Comparison of ENCODE assay signal across 19 cellular contexts in the genomic region with DNA sequence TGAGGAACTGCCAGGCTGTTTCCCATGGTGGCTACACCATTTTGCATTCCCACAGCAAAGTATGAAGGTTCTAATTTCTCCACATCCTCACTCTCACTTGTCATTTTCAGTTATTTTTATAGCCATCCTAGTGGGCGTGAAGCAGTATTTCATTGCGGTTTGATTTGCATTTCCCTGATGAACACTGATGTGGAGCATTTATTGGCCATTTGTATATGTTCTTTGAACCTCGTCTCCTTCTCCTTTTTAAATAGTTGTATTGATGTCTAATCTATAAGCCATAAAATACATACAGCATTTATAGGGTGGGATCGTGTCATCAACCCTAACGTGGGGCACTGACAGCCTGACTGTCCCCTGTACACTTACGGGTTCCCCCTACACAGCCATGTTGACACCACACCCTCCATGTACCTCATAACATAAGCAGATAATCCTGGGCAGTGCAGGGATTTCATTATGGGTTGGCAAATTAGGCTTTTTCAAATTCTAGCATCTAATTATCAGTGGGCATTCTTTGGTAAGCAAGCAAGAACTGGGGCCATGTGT. TPM values are rescaled to one million over a fixed set of nuclear protein-coding genes. Genes with fewer than 3 reads are reported as not detected.
A peak's percentile ranks its signal among the peaks of the same experiment; 100 is the strongest.
DNase-seq lines count a peak whose midpoint lies in the region; ATAC-seq, FAIRE-seq and TF ChIP-seq lines count a peak whose summit lies in the region.
"Had no signal": no experiment of that assay in that cellular context is flagged by ENCODE, and none has a peak within 500 bp of the region (broad histone marks: within the 10 kb centered on the region; RNA-seq: fewer than 3 reads in every experiment).

No MANE protein-coding gene starts in this region.

- FAIRE-seq in A549 (lab: Jason Lieb, UNC) (no peak), HepG2 (lab: Jason Lieb, UNC) (no peak)
- FAIRE-seq: G401.6 had no signal

- no peak for TF ChIP-seq RAD21 in A549 (conservative IDR thresholded peaks at IDR 0.05 in 1 of 2, IDR thresholded peaks at IDR 0.05 in 1 of 2)
- TF ChIP-seq RAD21 in HepG2 (CRISPR knock-in tag; IDR thresholded peaks at IDR 0.05), result no peak

- no peak for DNase-seq in A549 (ENCODE audit: low read depth in 1 of 2, low spot score in 1 of 2)
- DNase-seq in activated B cell treated with CpG ODN at 0.5 μM for 24 hours, result no peak
- DNase-seq in memory B cell (ENCODE audit: low spot score in 2 of 2), result no peak
- DNase-seq in effector memory CD8-positive, alpha-beta T cell, result no peak
- no peak for DNase-seq in HepG2 (ENCODE audit: low spot score)
- no peak for DNase-seq in retina
- DNase-seq: 8988T; ACHN; CD4-positive, alpha-beta memory T cell; DMS79; EL; GM23248; H7; IMR-90; KG1 had no signal

- H3K4me1 Mint-ChIP-seq in IgD-negative memory B cell (peaks cover 9 to 20% (median 10%) of the 10 kb centered on the region in 3 donors), activated B cell treated with CpG ODN at 0.5 μM for 24 hours (peaks cover 25% of the 10 kb centered on the region), memory B cell (peaks cover 8% of the 10 kb centered on the region)
- H3K4me1 Mint-ChIP-seq in effector memory CD8-positive, alpha-beta T cell (ENCODE audit: low read depth in 2 of 2), result no peaks in the 10 kb centered on the region
- H3K4me1 Mint-ChIP-seq: CD4-positive, alpha-beta memory T cell had no signal

- H3K36me3 Mint-ChIP-seq in IgD-negative memory B cell (peaks cover 2% of the 10 kb centered on the region), activated B cell treated with CpG ODN at 0.5 μM for 24 hours (ENCODE audit: low read depth) (no peaks in the 10 kb centered on the region), memory B cell (no peaks in the 10 kb centered on the region)
- H3K36me3 Mint-ChIP-seq in effector memory CD8-positive, alpha-beta T cell (ENCODE audit: insufficient read depth), result no peaks in the 10 kb centered on the region
- H3K36me3 Mint-ChIP-seq: CD4-positive, alpha-beta memory T cell had no signal

- CTCF ChIA-PET in A549 (lab: Yijun Ruan, JAX) (interaction anchor here (3.7 to 5.5 kb wide), 2 partner anchors 11 to 12 kb away, joined by 33 to 70 read pairs; a partner anchor contains a TSS), activated B cell treated with CpG ODN at 0.5 μM for 24 hours (lab: Charles Lee) (no interaction called here), HepG2 (lab: Yijun Ruan, JAX; ENCODE audit: low intra/inter-chr PET ratio, low total read pairs) (no interaction called here)

- H3K4me3 Mint-ChIP-seq in IgD-negative memory B cell, result peak overlapping the region in 3 of 4 donors; percentile 37 to 65 (median 38)
- H3K4me3 Mint-ChIP-seq in activated B cell treated with CpG ODN at 0.5 μM for 24 hours, result no peak overlapping the region
- no peak overlapping the region for H3K4me3 Mint-ChIP-seq in memory B cell
- no peak overlapping the region for H3K4me3 Mint-ChIP-seq in effector memory CD8-positive, alpha-beta T cell
- H3K4me3 Mint-ChIP-seq: CD4-positive, alpha-beta memory T cell had no signal

- in situ Hi-C loops in HepG2 (cut with HindIII; ENCODE audit: extremely low pct_ligation_motif_present, low pct_unique_long_range_greater_than_20kb), result no loop called here

- H4K20me1 ChIP-seq in HepG2 (ENCODE audit: insufficient read depth, low read length), result no peaks in the 10 kb centered on the region

- peaks cover 5% of the 10 kb centered on the region for H3K27me3 Mint-ChIP-seq in IgD-negative memory B cell
- H3K27me3 Mint-ChIP-seq in activated B cell treated with CpG ODN at 0.5 μM for 24 hours, result no peaks in the 10 kb centered on the region
- peaks cover 3% of the 10 kb centered on the region for H3K27me3 Mint-ChIP-seq in memory B cell
- peaks cover 23 to 24% of the 10 kb centered on the region in 2 donors for H3K27me3 Mint-ChIP-seq in effector memory CD8-positive, alpha-beta T cell

- H3K36me3 ChIP-seq in HepG2 (replicated peaks in 1 of 2; ENCODE audit: control insufficient read depth in 1 of 2, insufficient read depth in 2 of 2, low read length in 2 of 2), result no peaks in the 10 kb centered on the region

- TF ChIP-seq CTCF in A549 (IDR thresholded peaks at IDR 0.05) (no peak), activated B cell treated with CpG ODN at 0.5 μM for 24 hours (IDR thresholded peaks at IDR 0.05) (no peak), HepG2 (CRISPR knock-in tag; IDR thresholded peaks at IDR 0.05) (no peak)

- H3K4me1 ChIP-seq in A549 (no peaks in the 10 kb centered on the region), HepG2 (ENCODE audit: insufficient read depth, low read length) (peaks cover 15% of the 10 kb centered on the region; the same call in 1 of the 2 replicates)

- WGBS in A549 (ENCODE audit: missing lambda C conversion rate), result 17% methylated on average over 6 of the region's 6 CpGs
- WGBS in HepG2 (ENCODE audit: low lambda C conversion rate), result 32% methylated on average over 6 of the region's 6 CpGs

- H3K27ac Mint-ChIP-seq in IgD-negative memory B cell (no peak overlapping the region), activated B cell treated with CpG ODN at 0.5 μM for 24 hours (no peak overlapping the region), memory B cell (no peak overlapping the region)
- no peak overlapping the region for H3K27ac Mint-ChIP-seq in effector memory CD8-positive, alpha-beta T cell
- H3K27ac Mint-ChIP-seq: CD4-positive, alpha-beta memory T cell had no signal

- intact Hi-C loops in activated B cell treated with CpG ODN at 0.5 μM for 24 hours (cut with micrococcal nuclease), result no loop called here
- intact Hi-C loops in HepG2 (cut with micrococcal nuclease; ENCODE audit: unreplicated experiment), result no loop called here

- POLR2A ChIA-PET in A549 (lab: Yijun Ruan, JAX) (interaction anchor here (1.2 to 1.7 kb wide), 2 partner anchors 11 to 13 kb away, joined by 6 to 9 read pairs; a partner anchor contains a TSS), activated B cell treated with CpG ODN at 0.5 μM for 24 hours (lab: Charles Lee) (interaction anchor here (1.7 to 2.7 kb wide), 2 partner anchors 11 to 13 kb away, joined by 3 to 13 read pairs; a partner anchor contains a TSS), HepG2 (lab: Yijun Ruan, JAX) (interaction anchor here (1.2 to 1.9 kb wide), 2 partner anchors 12 to 17 kb away, joined by 3 to 8 read pairs; a partner anchor contains a TSS)

- no peak overlapping the region for H3K9ac ChIP-seq in HepG2 (ENCODE audit: insufficient read depth, low read depth, low read length)
- H3K9ac ChIP-seq: GM23248 had no signal

- no peaks in the 10 kb centered on the region; a peak in 1 of 5 replicates for H3K27me3 ChIP-seq in HepG2 (ENCODE audit: control insufficient read depth in 1 of 2, insufficient read depth in 2 of 2, low read length in 2 of 2)

- H3K4me3 ChIP-seq in A549 (no peak overlapping the region), HepG2 (replicated peaks in 1 of 3; ENCODE audit: insufficient read depth in 1 of 3, low read depth in 2 of 3, low read length in 3 of 3) (no peak overlapping the region)
- H3K4me3 ChIP-seq: GM23248 had no signal

- no peaks in the 10 kb centered on the region for H3K9me3 ChIP-seq in A549
- no peaks in the 10 kb centered on the region for H3K9me3 ChIP-seq in HepG2 (ENCODE audit: low read length)

- H3K9me3 Mint-ChIP-seq in IgD-negative memory B cell (no peaks in the 10 kb centered on the region), activated B cell treated with CpG ODN at 0.5 μM for 24 hours (no peaks in the 10 kb centered on the region), memory B cell (no peaks in the 10 kb centered on the region)
- H3K9me3 Mint-ChIP-seq in effector memory CD8-positive, alpha-beta T cell, result no peaks in the 10 kb centered on the region

- no peak for TF ChIP-seq EP300 in A549 (IDR thresholded peaks at IDR 0.05)
- TF ChIP-seq EP300 in HepG2 (IDR thresholded peaks at IDR 0.05; ENCODE audit: low read depth in 2 of 2, low read length in 2 of 2), result no peak
- no peak for TF ChIP-seq EP300 in HepG2 (CRISPR knock-in tag; IDR thresholded peaks at IDR 0.05; ENCODE audit: borderline replicate concordance)

- H3K79me2 ChIP-seq in HepG2 (ENCODE audit: insufficient read depth, low read length), result no peaks in the 10 kb centered on the region

- H3K4me2 ChIP-seq in A549 (no peak overlapping the region), HepG2 (ENCODE audit: low read depth, low read length) (no peak overlapping the region)

- BruUV-seq in HepG2 (replicated peaks; lab: Mats Ljungman, UMichigan), result no TSS peak

- H2AFZ ChIP-seq in HepG2 (ENCODE audit: low read length), result no peak overlapping the region
- H2AFZ ChIP-seq: GM23248 had no signal

- H3K27ac ChIP-seq in A549 (no peak overlapping the region), HepG2 (ENCODE audit: extremely low read length, insufficient read depth, low read length) (no peak overlapping the region)
- H3K27ac ChIP-seq: C4-2B, GM23248, HL-60 had no signal

- TF ChIP-seq POLR2A in A549 (IDR thresholded peaks at IDR 0.05; ENCODE audit: low read length) (no peak), HepG2 (IDR thresholded peaks at IDR 0.05; ENCODE audit: insufficient read depth in 1 of 2, low read depth in 2 of 2, low read length in 2 of 2) (no peak)

- ATAC-seq in A549 (peak; percentile 18 to 20; a peak in 2 of 6 replicates), activated B cell treated with CpG ODN at 0.5 μM for 24 hours (ENCODE audit: low read depth) (peak; percentile 31), memory B cell (ENCODE audit: low read depth) (peak; percentile 71), HepG2 (no peak)
- no peak for ATAC-seq in effector memory CD8-positive, alpha-beta T cell (replicated peaks)

RNA-seq across cellular contexts. Expression of a gene that starts 11.5 kb away (rescaled TPM):
- polyA plus RNA-seq in A549 (2011; rRNA removed) (6.2 and 6.4 TPM in 2 replicates), A549 (2017; fragmentation: RNase III; extraction: RNeasy Plus Mini Kit Qiagen cat#74134 plus additional on column Dnase treatment) (11.8 to 14.3 TPM (median 13.4 TPM) in 3 replicates), IgD-negative memory B cell (7.6 TPM), HepG2 (2011; rRNA removed) (3.0 and 3.2 TPM in 2 replicates)
- 14.2 and 19.4 TPM in 2 replicates for polyA plus RNA-seq in A549 (2012; cell fraction: cytosol; rRNA removed)
- 28.8 and 41.9 TPM in 2 replicates for polyA plus RNA-seq in A549 (2012; cell fraction: nucleus; rRNA removed)
- 4.7 and 7.5 TPM in 2 replicates for polyA minus RNA-seq in A549 (2011; rRNA and poly(A)+ RNA removed)
- total RNA-seq in activated B cell treated with CpG ODN at 0.5 μM for 24 hours (18.0 and 20.2 TPM in 2 replicates), HepG2 (2016; rRNA removed; fragmentation: Illumina TruSeq; extraction: Trizol) (2.0 and 3.7 TPM in 2 replicates)
- total RNA-seq in HepG2 (2016; cell fraction: cytosol; rRNA removed; fragmentation: Illumina TruSeq; extraction: Trizol; ENCODE audit: low read depth), result 1.0 and 1.1 TPM in 2 replicates
- total RNA-seq in HepG2 (2016; cell fraction: insoluble cytoplasmic fraction; rRNA removed; fragmentation: Illumina TruSeq; extraction: Trizol), result 1.9 and 3.8 TPM in 2 replicates
- 2.8 TPM in 2 replicates for total RNA-seq in HepG2 (2016; cell fraction: membrane; rRNA removed; fragmentation: Illumina TruSeq; extraction: Trizol)
- 2.7 and 3.4 TPM in 2 replicates for total RNA-seq in HepG2 (2016; cell fraction: nucleus; rRNA removed; fragmentation: Illumina TruSeq; extraction: Trizol)
- 1.7 and 2.6 TPM in 2 replicates for polyA plus RNA-seq in HepG2 (2011; cell fraction: cytosol; rRNA removed)
- polyA plus RNA-seq in HepG2 (2011; cell fraction: nucleus; rRNA removed), result 10.2 and 12.2 TPM in 2 replicates
- polyA plus RNA-seq in HepG2 (2012), result 2.7 and 4.2 TPM in 2 replicates
- polyA plus RNA-seq in HepG2 (2016; cell fraction: cytosol; fragmentation: Illumina TruSeq; extraction: Trizol; ENCODE audit: low read depth), result 0.78 and 0.83 TPM in 2 replicates
- 3.5 and 3.8 TPM in 2 replicates for polyA plus RNA-seq in HepG2 (2016; cell fraction: insoluble cytoplasmic fraction; fragmentation: Illumina TruSeq; extraction: Trizol; ENCODE audit: low read depth)
- 2.0 and 2.4 TPM in 2 replicates for polyA plus RNA-seq in HepG2 (2016; cell fraction: membrane; fragmentation: Illumina TruSeq; extraction: Trizol; ENCODE audit: low read depth)
- polyA plus RNA-seq in HepG2 (2016; cell fraction: nucleus; fragmentation: Illumina TruSeq; extraction: Trizol; ENCODE audit: insufficient read depth, low read depth), result 6.2 and 6.8 TPM in 2 replicates
- polyA minus RNA-seq in HepG2 (2011; rRNA and poly(A)+ RNA removed; ENCODE audit: low replicate concordance), result 6.6 and 8.8 TPM in 2 replicates
- 2.9 and 3.8 TPM in 2 replicates for polyA minus RNA-seq in HepG2 (2011; cell fraction: cytosol; rRNA and poly(A)+ RNA removed)
- 7.0 and 7.3 TPM in 2 replicates for polyA minus RNA-seq in HepG2 (2011; cell fraction: nucleus; rRNA and poly(A)+ RNA removed)

RNA-seq across cellular contexts. Expression of a gene that starts 12.7 kb away (rescaled TPM):
- 576 and 735 TPM in 2 replicates for polyA plus RNA-seq in A549 (2011; rRNA removed)
- 1,530 and 1,851 TPM in 2 replicates for polyA plus RNA-seq in A549 (2012; cell fraction: cytosol; rRNA removed)
- 2,680 and 4,180 TPM in 2 replicates for polyA plus RNA-seq in A549 (2012; cell fraction: nucleus; rRNA removed)
- polyA plus RNA-seq in A549 (2017; fragmentation: RNase III; extraction: RNeasy Plus Mini Kit Qiagen cat#74134 plus additional on column Dnase treatment), result 656 to 743 TPM (median 666 TPM) in 3 replicates
- polyA minus RNA-seq in A549 (2011; rRNA and poly(A)+ RNA removed), result 1,927 and 2,378 TPM in 2 replicates
- 38.9 TPM for polyA plus RNA-seq in IgD-negative memory B cell
- 380 and 407 TPM in 2 replicates for total RNA-seq in activated B cell treated with CpG ODN at 0.5 μM for 24 hours
- 302 and 361 TPM in 2 replicates for total RNA-seq in HepG2 (2016; rRNA removed; fragmentation: Illumina TruSeq; extraction: Trizol)
- total RNA-seq in HepG2 (2016; cell fraction: cytosol; rRNA removed; fragmentation: Illumina TruSeq; extraction: Trizol; ENCODE audit: low read depth), result 29.3 and 34.8 TPM in 2 replicates
- total RNA-seq in HepG2 (2016; cell fraction: insoluble cytoplasmic fraction; rRNA removed; fragmentation: Illumina TruSeq; extraction: Trizol), result 282 and 373 TPM in 2 replicates
- total RNA-seq in HepG2 (2016; cell fraction: membrane; rRNA removed; fragmentation: Illumina TruSeq; extraction: Trizol), result 118 and 119 TPM in 2 replicates
- total RNA-seq in HepG2 (2016; cell fraction: nucleus; rRNA removed; fragmentation: Illumina TruSeq; extraction: Trizol), result 266 and 307 TPM in 2 replicates
- 439 and 461 TPM in 2 replicates for polyA plus RNA-seq in HepG2 (2011; rRNA removed)
- polyA plus RNA-seq in HepG2 (2011; cell fraction: cytosol; rRNA removed), result 192 and 284 TPM in 2 replicates
- 913 and 1,149 TPM in 2 replicates for polyA plus RNA-seq in HepG2 (2011; cell fraction: nucleus; rRNA removed)
- polyA plus RNA-seq in HepG2 (2012), result 400 and 525 TPM in 2 replicates
- 31.8 and 43.0 TPM in 2 replicates for polyA plus RNA-seq in HepG2 (2016; cell fraction: cytosol; fragmentation: Illumina TruSeq; extraction: Trizol; ENCODE audit: low read depth)
- polyA plus RNA-seq in HepG2 (2016; cell fraction: insoluble cytoplasmic fraction; fragmentation: Illumina TruSeq; extraction: Trizol; ENCODE audit: low read depth), result 296 and 460 TPM in 2 replicates
- polyA plus RNA-seq in HepG2 (2016; cell fraction: membrane; fragmentation: Illumina TruSeq; extraction: Trizol; ENCODE audit: low read depth), result 94.7 and 105 TPM in 2 replicates
- polyA plus RNA-seq in HepG2 (2016; cell fraction: nucleus; fragmentation: Illumina TruSeq; extraction: Trizol; ENCODE audit: insufficient read depth, low read depth), result 574 and 592 TPM in 2 replicates
- polyA minus RNA-seq in HepG2 (2011; rRNA and poly(A)+ RNA removed; ENCODE audit: low replicate concordance), result 1,983 and 2,170 TPM in 2 replicates
- polyA minus RNA-seq in HepG2 (2011; cell fraction: cytosol; rRNA and poly(A)+ RNA removed), result 465 and 488 TPM in 2 replicates
- 351 and 419 TPM in 2 replicates for polyA minus RNA-seq in HepG2 (2011; cell fraction: nucleus; rRNA and poly(A)+ RNA removed)

RNA-seq across cellular contexts. Expression of a gene that starts 19.3 kb away (rescaled TPM):
- polyA plus RNA-seq in A549 (2011; rRNA removed) (30.2 and 36.7 TPM in 2 replicates), A549 (2017; fragmentation: RNase III; extraction: RNeasy Plus Mini Kit Qiagen cat#74134 plus additional on column Dnase treatment) (36.7 to 40.4 TPM (median 37.8 TPM) in 3 replicates), IgD-negative memory B cell (10.3 TPM), HepG2 (2011; rRNA removed) (30.3 and 36.5 TPM in 2 replicates)
- polyA plus RNA-seq in A549 (2012; cell fraction: cytosol; rRNA removed), result 73.3 and 84.5 TPM in 2 replicates
- polyA plus RNA-seq in A549 (2012; cell fraction: nucleus; rRNA removed), result 45.0 and 48.2 TPM in 2 replicates
- 18.7 and 27.9 TPM in 2 replicates for polyA minus RNA-seq in A549 (2011; rRNA and poly(A)+ RNA removed)
- total RNA-seq in activated B cell treated with CpG ODN at 0.5 μM for 24 hours (8.0 and 10.2 TPM in 2 replicates), HepG2 (2016; rRNA removed; fragmentation: Illumina TruSeq; extraction: Trizol) (40.2 and 41.2 TPM in 2 replicates)
- total RNA-seq in HepG2 (2016; cell fraction: cytosol; rRNA removed; fragmentation: Illumina TruSeq; extraction: Trizol; ENCODE audit: low read depth), result 49.0 and 49.9 TPM in 2 replicates
- total RNA-seq in HepG2 (2016; cell fraction: insoluble cytoplasmic fraction; rRNA removed; fragmentation: Illumina TruSeq; extraction: Trizol), result 39.8 and 42.2 TPM in 2 replicates
- 59.4 and 64.1 TPM in 2 replicates for total RNA-seq in HepG2 (2016; cell fraction: membrane; rRNA removed; fragmentation: Illumina TruSeq; extraction: Trizol)
- 18.8 and 20.1 TPM in 2 replicates for total RNA-seq in HepG2 (2016; cell fraction: nucleus; rRNA removed; fragmentation: Illumina TruSeq; extraction: Trizol)
- 39.8 and 55.5 TPM in 2 replicates for polyA plus RNA-seq in HepG2 (2011; cell fraction: cytosol; rRNA removed)
- 39.1 and 43.9 TPM in 2 replicates for polyA plus RNA-seq in HepG2 (2011; cell fraction: nucleus; rRNA removed)
- 25.9 and 32.1 TPM in 2 replicates for polyA plus RNA-seq in HepG2 (2012)
- polyA plus RNA-seq in HepG2 (2016; cell fraction: cytosol; fragmentation: Illumina TruSeq; extraction: Trizol; ENCODE audit: low read depth), result 47.2 and 55.8 TPM in 2 replicates
- 36.1 and 36.3 TPM in 2 replicates for polyA plus RNA-seq in HepG2 (2016; cell fraction: insoluble cytoplasmic fraction; fragmentation: Illumina TruSeq; extraction: Trizol; ENCODE audit: low read depth)
- 47.0 and 55.2 TPM in 2 replicates for polyA plus RNA-seq in HepG2 (2016; cell fraction: membrane; fragmentation: Illumina TruSeq; extraction: Trizol; ENCODE audit: low read depth)
- polyA plus RNA-seq in HepG2 (2016; cell fraction: nucleus; fragmentation: Illumina TruSeq; extraction: Trizol; ENCODE audit: insufficient read depth, low read depth), result 21.2 and 23.9 TPM in 2 replicates
- polyA minus RNA-seq in HepG2 (2011; rRNA and poly(A)+ RNA removed; ENCODE audit: low replicate concordance), result 66.1 and 97.3 TPM in 2 replicates
- polyA minus RNA-seq in HepG2 (2011; cell fraction: cytosol; rRNA and poly(A)+ RNA removed), result 7.8 and 9.5 TPM in 2 replicates
- 18.9 and 20.1 TPM in 2 replicates for polyA minus RNA-seq in HepG2 (2011; cell fraction: nucleus; rRNA and poly(A)+ RNA removed)

RNA-seq across cellular contexts. Expression of a gene that starts 23.8 kb away (rescaled TPM):
- polyA plus RNA-seq in A549 (2011; rRNA removed) (223 and 280 TPM in 2 replicates), A549 (2017; fragmentation: RNase III; extraction: RNeasy Plus Mini Kit Qiagen cat#74134 plus additional on column Dnase treatment) (192 to 227 TPM (median 198 TPM) in 3 replicates), IgD-negative memory B cell (160 TPM), HepG2 (2011; rRNA removed) (49.7 and 51.4 TPM in 2 replicates)
- polyA plus RNA-seq in A549 (2012; cell fraction: cytosol; rRNA removed), result 234 and 296 TPM in 2 replicates
- 118 and 141 TPM in 2 replicates for polyA plus RNA-seq in A549 (2012; cell fraction: nucleus; rRNA removed)
- polyA minus RNA-seq in A549 (2011; rRNA and poly(A)+ RNA removed), result 198 and 245 TPM in 2 replicates
- total RNA-seq in activated B cell treated with CpG ODN at 0.5 μM for 24 hours (95.6 and 96.3 TPM in 2 replicates), HepG2 (2016; rRNA removed; fragmentation: Illumina TruSeq; extraction: Trizol) (55.0 and 70.9 TPM in 2 replicates)
- total RNA-seq in HepG2 (2016; cell fraction: cytosol; rRNA removed; fragmentation: Illumina TruSeq; extraction: Trizol; ENCODE audit: low read depth), result 45.6 and 61.8 TPM in 2 replicates
- total RNA-seq in HepG2 (2016; cell fraction: insoluble cytoplasmic fraction; rRNA removed; fragmentation: Illumina TruSeq; extraction: Trizol), result 56.2 and 72.4 TPM in 2 replicates
- total RNA-seq in HepG2 (2016; cell fraction: membrane; rRNA removed; fragmentation: Illumina TruSeq; extraction: Trizol), result 35.3 and 50.0 TPM in 2 replicates
- total RNA-seq in HepG2 (2016; cell fraction: nucleus; rRNA removed; fragmentation: Illumina TruSeq; extraction: Trizol), result 22.1 and 25.7 TPM in 2 replicates
- polyA plus RNA-seq in HepG2 (2011; cell fraction: cytosol; rRNA removed), result 61.9 and 66.7 TPM in 2 replicates
- 108 and 113 TPM in 2 replicates for polyA plus RNA-seq in HepG2 (2011; cell fraction: nucleus; rRNA removed)
- polyA plus RNA-seq in HepG2 (2012), result 41.7 and 46.0 TPM in 2 replicates
- 56.7 and 73.4 TPM in 2 replicates for polyA plus RNA-seq in HepG2 (2016; cell fraction: cytosol; fragmentation: Illumina TruSeq; extraction: Trizol; ENCODE audit: low read depth)
- polyA plus RNA-seq in HepG2 (2016; cell fraction: insoluble cytoplasmic fraction; fragmentation: Illumina TruSeq; extraction: Trizol; ENCODE audit: low read depth), result 88.0 and 94.2 TPM in 2 replicates
- polyA plus RNA-seq in HepG2 (2016; cell fraction: membrane; fragmentation: Illumina TruSeq; extraction: Trizol; ENCODE audit: low read depth), result 38.7 and 48.0 TPM in 2 replicates
- polyA plus RNA-seq in HepG2 (2016; cell fraction: nucleus; fragmentation: Illumina TruSeq; extraction: Trizol; ENCODE audit: insufficient read depth, low read depth), result 55.6 and 56.2 TPM in 2 replicates
- 46.3 and 131 TPM in 2 replicates for polyA minus RNA-seq in HepG2 (2011; rRNA and poly(A)+ RNA removed; ENCODE audit: low replicate concordance)
- 25.4 and 27.7 TPM in 2 replicates for polyA minus RNA-seq in HepG2 (2011; cell fraction: cytosol; rRNA and poly(A)+ RNA removed)
- 21.0 and 24.5 TPM in 2 replicates for polyA minus RNA-seq in HepG2 (2011; cell fraction: nucleus; rRNA and poly(A)+ RNA removed)

RNA-seq across cellular contexts. Expression of a gene that starts 27.3 kb away (rescaled TPM):
- 185 and 190 TPM in 2 replicates for polyA plus RNA-seq in A549 (2011; rRNA removed)
- polyA plus RNA-seq in A549 (2012; cell fraction: cytosol; rRNA removed), result 137 and 162 TPM in 2 replicates
- polyA plus RNA-seq in A549 (2012; cell fraction: nucleus; rRNA removed), result 124 and 127 TPM in 2 replicates
- 135 to 139 TPM (median 137 TPM) in 3 replicates for polyA plus RNA-seq in A549 (2017; fragmentation: RNase III; extraction: RNeasy Plus Mini Kit Qiagen cat#74134 plus additional on column Dnase treatment)
- 210 and 218 TPM in 2 replicates for polyA minus RNA-seq in A549 (2011; rRNA and poly(A)+ RNA removed)
- polyA plus RNA-seq in IgD-negative memory B cell, result 10.0 TPM
- 55.1 and 66.7 TPM in 2 replicates for total RNA-seq in activated B cell treated with CpG ODN at 0.5 μM for 24 hours
- total RNA-seq in HepG2 (2016; rRNA removed; fragmentation: Illumina TruSeq; extraction: Trizol), result 29.5 and 36.2 TPM in 2 replicates
- 14.2 and 15.5 TPM in 2 replicates for total RNA-seq in HepG2 (2016; cell fraction: cytosol; rRNA removed; fragmentation: Illumina TruSeq; extraction: Trizol; ENCODE audit: low read depth)
- 25.4 and 36.1 TPM in 2 replicates for total RNA-seq in HepG2 (2016; cell fraction: insoluble cytoplasmic fraction; rRNA removed; fragmentation: Illumina TruSeq; extraction: Trizol)
- total RNA-seq in HepG2 (2016; cell fraction: membrane; rRNA removed; fragmentation: Illumina TruSeq; extraction: Trizol), result 26.0 and 30.0 TPM in 2 replicates
- 14.4 and 19.6 TPM in 2 replicates for total RNA-seq in HepG2 (2016; cell fraction: nucleus; rRNA removed; fragmentation: Illumina TruSeq; extraction: Trizol)
- 50.3 and 55.5 TPM in 2 replicates for polyA plus RNA-seq in HepG2 (2011; rRNA removed)
- 32.0 and 34.7 TPM in 2 replicates for polyA plus RNA-seq in HepG2 (2011; cell fraction: cytosol; rRNA removed)
- polyA plus RNA-seq in HepG2 (2011; cell fraction: nucleus; rRNA removed), result 59.9 and 61.9 TPM in 2 replicates
- polyA plus RNA-seq in HepG2 (2012), result 47.3 and 47.7 TPM in 2 replicates
- polyA plus RNA-seq in HepG2 (2016; cell fraction: cytosol; fragmentation: Illumina TruSeq; extraction: Trizol; ENCODE audit: low read depth), result 22.8 and 27.9 TPM in 2 replicates
- 54.2 and 62.5 TPM in 2 replicates for polyA plus RNA-seq in HepG2 (2016; cell fraction: insoluble cytoplasmic fraction; fragmentation: Illumina TruSeq; extraction: Trizol; ENCODE audit: low read depth)
- 30.4 and 40.6 TPM in 2 replicates for polyA plus RNA-seq in HepG2 (2016; cell fraction: membrane; fragmentation: Illumina TruSeq; extraction: Trizol; ENCODE audit: low read depth)
- 53.2 and 66.7 TPM in 2 replicates for polyA plus RNA-seq in HepG2 (2016; cell fraction: nucleus; fragmentation: Illumina TruSeq; extraction: Trizol; ENCODE audit: insufficient read depth, low read depth)
- 39.7 and 154 TPM in 2 replicates for polyA minus RNA-seq in HepG2 (2011; rRNA and poly(A)+ RNA removed; ENCODE audit: low replicate concordance)
- polyA minus RNA-seq in HepG2 (2011; cell fraction: cytosol; rRNA and poly(A)+ RNA removed), result 26.9 and 27.3 TPM in 2 replicates
- 20.8 and 23.0 TPM in 2 replicates for polyA minus RNA-seq in HepG2 (2011; cell fraction: nucleus; rRNA and poly(A)+ RNA removed)

Comparison
In these comparisons a context has a peak if more than half of its experiments do, and no peak if none do; other contexts are left out.
1. ATAC-seq: peak in A549 (2 of 2), activated B cell treated with CpG ODN at 0.5 μM for 24 hours (single experiment) and memory B cell (single experiment); none in effector memory CD8-positive, alpha-beta T cell (single experiment) and HepG2 (single experiment).
2. H3K4me3 Mint-ChIP-seq: peak in IgD-negative memory B cell (3 of 4); none in activated B cell treated with CpG ODN at 0.5 μM for 24 hours (single experiment), memory B cell (single experiment) and effector memory CD8-positive, alpha-beta T cell (0 of 2).